1 cellular context compared by ENCODE assay signal in genomic region chr17:75645889-75646625, GRCh38.
TF ChIP-seq lines count a peak whose summit lies in the region.

No MANE protein-coding gene starts in this region.

TF ChIP-seq in HepG2, 621 proteins besides CTCF, POLR2A, EP300 and RAD21 (continued from another document and continues in another):
- TF ChIP-seq ZNF580 (CRISPR knock-in tag; IDR thresholded peaks at IDR 0.05; ENCODE audit: borderline replicate concordance, low read depth): peak; percentile 71; the same call in 1 of the 2 replicates
- TF ChIP-seq LCORL (IDR thresholded peaks at IDR 0.05): no peak
- TF ChIP-seq LCORL (CRISPR knock-in tag; IDR thresholded peaks at IDR 0.05): peak; percentile 71; the same call in 1 of the 2 replicates
- TF ChIP-seq MED8 (CRISPR knock-in tag; IDR thresholded peaks at IDR 0.05; ENCODE audit: insufficient replicate concordance): no peak
- peak; percentile 88 for TF ChIP-seq PATZ1 (CRISPR knock-in tag; IDR thresholded peaks at IDR 0.05)
- TF ChIP-seq ZNF503 (CRISPR knock-in tag; IDR thresholded peaks at IDR 0.05): peak; percentile 62; the same call in 1 of the 2 replicates
- peak; percentile 82 for TF ChIP-seq POLR2AphosphoS5 (IDR thresholded peaks at IDR 0.05; ENCODE audit: low read depth, low read length)
- no peak; the same call in 1 of the 2 replicates for TF ChIP-seq ZMYM4 (CRISPR knock-in tag; IDR thresholded peaks at IDR 0.05)
- no peak for TF ChIP-seq FOXM1 (CRISPR knock-in tag; IDR thresholded peaks at IDR 0.05)
- TF ChIP-seq ZMAT3 (CRISPR knock-in tag; conservative IDR thresholded peaks at IDR 0.05): peak; percentile 72; the same call in 1 of the 2 replicates
- 0 out of 2 replicates have a peak, but pooled peaks have one; percentile 60 for TF ChIP-seq ZNF775 (CRISPR knock-in tag; IDR thresholded peaks at IDR 0.05; ENCODE audit: borderline replicate concordance)
- TF ChIP-seq ZNF768 (CRISPR knock-in tag; IDR thresholded peaks at IDR 0.05): no peak
- TF ChIP-seq ZNF564 (CRISPR knock-in tag; IDR thresholded peaks at IDR 0.05): no peak
- no peak for TF ChIP-seq SOX6 (IDR thresholded peaks at IDR 0.05)
- TF ChIP-seq SOX6 (CRISPR knock-in tag; IDR thresholded peaks at IDR 0.05): peak; percentile 79
- TF ChIP-seq POLR2G (IDR thresholded peaks at IDR 0.05; ENCODE audit: low read depth, low read length): peak; percentile 85
- peak; percentile 86 for TF ChIP-seq THAP9 (CRISPR knock-in tag; IDR thresholded peaks at IDR 0.05; ENCODE audit: borderline replicate concordance)
- peak; percentile 66 for TF ChIP-seq HOMEZ (CRISPR knock-in tag; IDR thresholded peaks at IDR 0.05; ENCODE audit: low read depth)
- no peak for TF ChIP-seq CERS6 (CRISPR knock-in tag; IDR thresholded peaks at IDR 0.05)
- TF ChIP-seq CCAR2 (optimal IDR thresholded peaks at IDR 0.05; ENCODE audit: low read depth, low read length): no peak
- TF ChIP-seq POGZ (CRISPR knock-in tag; IDR thresholded peaks at IDR 0.05): 0 out of 2 replicates have a peak, but pooled peaks have one; percentile 51
- peak; percentile 65; the same call in 1 of the 2 replicates for TF ChIP-seq DMAP1 (CRISPR knock-in tag; IDR thresholded peaks at IDR 0.05)
- peak; percentile 39; the same call in 1 of the 2 replicates for TF ChIP-seq ZNF788 (CRISPR knock-in tag; IDR thresholded peaks at IDR 0.05; ENCODE audit: borderline replicate concordance)
- TF ChIP-seq NONO (IDR thresholded peaks at IDR 0.05): no peak
- peak; percentile 59; the same call in 1 of the 2 replicates for TF ChIP-seq NONO (CRISPR knock-in tag; conservative IDR thresholded peaks at IDR 0.05)
- TF ChIP-seq RXRA (CRISPR knock-in tag; IDR thresholded peaks at IDR 0.05): peak; percentile 53; the same call in 1 of the 2 replicates
- peak; percentile 88 for TF ChIP-seq IKZF5 (CRISPR knock-in tag; IDR thresholded peaks at IDR 0.05)
- peak; percentile 59; the same call in 1 of the 2 replicates for TF ChIP-seq ZNF740 (CRISPR knock-in tag; IDR thresholded peaks at IDR 0.05)
- peak; percentile 74; the same call in 1 of the 2 replicates for TF ChIP-seq ZFP37 (CRISPR knock-in tag; IDR thresholded peaks at IDR 0.05; ENCODE audit: borderline replicate concordance)
- no peak for TF ChIP-seq PLSCR1 (CRISPR knock-in tag; IDR thresholded peaks at IDR 0.05; ENCODE audit: borderline replicate concordance)
- TF ChIP-seq FOXO1 (CRISPR knock-in tag; IDR thresholded peaks at IDR 0.05): peak; percentile 42; the same call in 1 of the 2 replicates
- 0 out of 2 replicates have a peak, but pooled peaks have one; percentile 36 for TF ChIP-seq ZNF569 (CRISPR knock-in tag; IDR thresholded peaks at IDR 0.05; ENCODE audit: borderline replicate concordance)
- TF ChIP-seq GLMP (CRISPR knock-in tag; IDR thresholded peaks at IDR 0.05; ENCODE audit: borderline replicate concordance): no peak
- TF ChIP-seq TEAD3 (CRISPR knock-in tag; optimal IDR thresholded peaks at IDR 0.05; ENCODE audit: borderline replicate concordance): peak; percentile 41
- peak; percentile 54; the same call in 1 of the 2 replicates for TF ChIP-seq SIX4 (CRISPR knock-in tag; IDR thresholded peaks at IDR 0.05)
- TF ChIP-seq ZNF557 (CRISPR knock-in tag; IDR thresholded peaks at IDR 0.05): 0 out of 2 replicates have a peak, but pooled peaks have one; percentile 39
- no peak for TF ChIP-seq ISL2 (CRISPR knock-in tag; IDR thresholded peaks at IDR 0.05)
- peak; percentile 97 for TF ChIP-seq ZNF44 (CRISPR knock-in tag; IDR thresholded peaks at IDR 0.05)
- peak; percentile 81 for TF ChIP-seq JARID2 (CRISPR knock-in tag; IDR thresholded peaks at IDR 0.05; ENCODE audit: insufficient replicate concordance)
- no peak for TF ChIP-seq NR2F1 (CRISPR knock-in tag; IDR thresholded peaks at IDR 0.05)
- peak; percentile 69 for TF ChIP-seq MED1 (CRISPR knock-in tag; IDR thresholded peaks at IDR 0.05)
- peak; percentile 75; the same call in 1 of the 2 replicates for TF ChIP-seq GMEB1 (CRISPR knock-in tag; IDR thresholded peaks at IDR 0.05; ENCODE audit: borderline replicate concordance)
- TF ChIP-seq ELF1 (CRISPR knock-in tag; IDR thresholded peaks at IDR 0.05): peak; percentile 95
- TF ChIP-seq PHF20 (CRISPR knock-in tag; IDR thresholded peaks at IDR 0.05): peak; percentile 77; the same call in 1 of the 2 replicates
- TF ChIP-seq NR0B2 (CRISPR knock-in tag; IDR thresholded peaks at IDR 0.05): 0 out of 2 replicates have a peak, but pooled peaks have one; percentile 18
- peak; percentile 80; the same call in 1 of the 2 replicates for TF ChIP-seq CHD4 (IDR thresholded peaks at IDR 0.05; ENCODE audit: borderline replicate concordance, low read length)
- peak; percentile 84 for TF ChIP-seq ZNF614 (CRISPR knock-in tag; IDR thresholded peaks at IDR 0.05; ENCODE audit: borderline replicate concordance)
- TF ChIP-seq MAZ (IDR thresholded peaks at IDR 0.05; ENCODE audit: borderline replicate concordance, low read depth, low read length): peak; percentile 8; the same call in 1 of the 2 replicates
- peak; percentile 37 for TF ChIP-seq MAZ (CRISPR knock-in tag; IDR thresholded peaks at IDR 0.05; ENCODE audit: low read depth)
- TF ChIP-seq FOXA3 (CRISPR knock-in tag; IDR thresholded peaks at IDR 0.05): peak; percentile 3; the same call in 1 of the 2 replicates
- peak; percentile 96 for TF ChIP-seq ZFX (CRISPR knock-in tag; IDR thresholded peaks at IDR 0.05; ENCODE audit: low read depth)
- TF ChIP-seq ZNF879 (CRISPR knock-in tag; IDR thresholded peaks at IDR 0.05): no peak
